Comparison of ENCODE assay signal across 8 cellular contexts in genomic region chr17:41967141-41967920, GRCh38. TPM values are rescaled to one million over a fixed set of nuclear protein-coding genes. Genes with fewer than 3 reads are reported as not detected.
A peak's percentile ranks its signal among the peaks of the same experiment; 100 is the strongest.
DNase-seq lines count a peak whose midpoint lies in the region; ATAC-seq, FAIRE-seq and TF ChIP-seq lines count a peak whose summit lies in the region.

No MANE protein-coding gene starts in this region.

- H3K27ac ChIP-seq in VCaP, result peak overlapping the region; percentile 87
- peak overlapping the region; percentile 94 for H3K27ac ChIP-seq in cingulate gyrus (ENCODE audit: low read depth, low read length)

- no peaks in the 10 kb centered on the region for H3K9me3 Mint-ChIP-seq in memory B cell
- no peaks in the 10 kb centered on the region for H3K9me3 Mint-ChIP-seq in stimulated activated naive B cell treated with anti-CD40 and anti-IgM and Interleukin-4, amounts not matched to agents 10 μg/mL and 1 μg/mL and 100 μg/mL, for 72 hours

- no peaks in the 10 kb centered on the region for H3K27me3 Mint-ChIP-seq in memory B cell
- H3K27me3 Mint-ChIP-seq in stimulated activated naive B cell treated with anti-CD40 and anti-IgM and Interleukin-4, amounts not matched to agents 10 μg/mL and 1 μg/mL and 100 μg/mL, for 72 hours, result no peaks in the 10 kb centered on the region

- 0 out of 2 replicates have a peak, but pooled peaks have one; percentile 22 for TF ChIP-seq POLR2A in GM12891 (IDR thresholded peaks at IDR 0.05; ENCODE audit: low read depth, low read length)

- TF ChIP-seq CTCF in VCaP (conservative IDR thresholded peaks at IDR 0.05), result no peak

- peak; percentile 28 for FAIRE-seq in GM12891 (lab: Jason Lieb, UNC)

- peak overlapping the region; percentile 87 for H3K4me3 Mint-ChIP-seq in memory B cell
- peak overlapping the region; percentile 77 to 81 for H3K4me3 Mint-ChIP-seq in stimulated activated naive B cell treated with anti-CD40 and anti-IgM and Interleukin-4, amounts not matched to agents 10 μg/mL and 1 μg/mL and 100 μg/mL, for 72 hours

- ATAC-seq in HG02981 (IDR thresholded peaks at IDR 0.05; ENCODE audit: unreplicated experiment), result peak; percentile 12
- ATAC-seq in memory B cell (ENCODE audit: low read depth), result no peak
- peak in 1 of 2 donors; percentile 8 for ATAC-seq in stimulated activated naive B cell treated with anti-CD40 and anti-IgM and Interleukin-4, amounts not matched to agents 10 μg/mL and 1 μg/mL and 100 μg/mL, for 72 hours (replicated peaks)
- ATAC-seq in GM19463 (IDR thresholded peaks at IDR 0.05; ENCODE audit: unreplicated experiment), result no peak

- H3K36me3 Mint-ChIP-seq in memory B cell, result peaks cover 2% of the 10 kb centered on the region
- peaks cover 14 to 22% of the 10 kb centered on the region in 2 donors for H3K36me3 Mint-ChIP-seq in stimulated activated naive B cell treated with anti-CD40 and anti-IgM and Interleukin-4, amounts not matched to agents 10 μg/mL and 1 μg/mL and 100 μg/mL, for 72 hours

- DNase-seq in GM12891 (ENCODE audit: insufficient read length, low spot score) (no peak), memory B cell (ENCODE audit: low spot score in 2 of 2) (no peak), SK-N-DZ (ENCODE audit: low spot score) (no peak)
- peak; percentile 11 for DNase-seq in stimulated activated naive B cell treated with anti-CD40 and anti-IgM and Interleukin-4, amounts not matched to agents 10 μg/mL and 1 μg/mL and 100 μg/mL, for 72 hours

- H3K4me1 Mint-ChIP-seq in memory B cell, result peaks cover 25% of the 10 kb centered on the region
- peaks cover 20 to 61% of the 10 kb centered on the region in 2 donors for H3K4me1 Mint-ChIP-seq in stimulated activated naive B cell treated with anti-CD40 and anti-IgM and Interleukin-4, amounts not matched to agents 10 μg/mL and 1 μg/mL and 100 μg/mL, for 72 hours

- H3K27ac Mint-ChIP-seq in memory B cell, result peak overlapping the region; percentile 88
- peak overlapping the region; percentile 86 for H3K27ac Mint-ChIP-seq in stimulated activated naive B cell treated with anti-CD40 and anti-IgM and Interleukin-4, amounts not matched to agents 10 μg/mL and 1 μg/mL and 100 μg/mL, for 72 hours

TF ChIP-seq in GM12891, 5 proteins besides CTCF, POLR2A, EP300 and RAD21:
- TF ChIP-seq PAX5 (IDR thresholded peaks at IDR 0.05; ENCODE audit: insufficient read depth, low read length, severe bottlenecking) (peak; percentile 16), POU2F2 (IDR thresholded peaks at IDR 0.05; ENCODE audit: low read depth, low read length) (no peak), POLR2AphosphoS5 (IDR thresholded peaks at IDR 0.05; ENCODE audit: low read depth, low read length) (peak; percentile 72; the same call in 1 of the 2 replicates)

RNA-seq across cellular contexts. Expression of gene CNP, which starts 0.7 kb away (rescaled TPM):
- polyA plus RNA-seq in GM12891 (2012; ENCODE audit: low read depth, missing spikeins), result 28.4 TPM
- 65.2 and 68.4 TPM in 2 replicates for polyA plus RNA-seq in SK-N-DZ (2014; cell fraction: cytosol; rRNA removed)
- 33.2 and 36.3 TPM in 2 replicates for polyA plus RNA-seq in SK-N-DZ (2014; cell fraction: nucleus; rRNA removed)

RNA-seq across cellular contexts. Expression of gene ODAD4, which starts 36.9 kb away (rescaled TPM):
- 0.51 TPM for polyA plus RNA-seq in GM12891 (2012; ENCODE audit: low read depth, missing spikeins)
- polyA plus RNA-seq in SK-N-DZ (2014; cell fraction: cytosol; rRNA removed), result 1.5 and 3.5 TPM in 2 replicates
- 1.4 and 2.5 TPM in 2 replicates for polyA plus RNA-seq in SK-N-DZ (2014; cell fraction: nucleus; rRNA removed)

RNA-seq across cellular contexts. Expression of gene ACLY, which starts 48.6 kb away (rescaled TPM):
- polyA plus RNA-seq in GM12891 (2012; ENCODE audit: low read depth, missing spikeins), result 62.1 TPM
- polyA plus RNA-seq in SK-N-DZ (2014; cell fraction: cytosol; rRNA removed), result 200 and 214 TPM in 2 replicates
- polyA plus RNA-seq in SK-N-DZ (2014; cell fraction: nucleus; rRNA removed), result 125 and 184 TPM in 2 replicates

RNA-seq across cellular contexts. Expression of gene DNAJC7, which starts 49.9 kb away (rescaled TPM):
- polyA plus RNA-seq in GM12891 (2012; ENCODE audit: low read depth, missing spikeins), result 101 TPM
- polyA plus RNA-seq in SK-N-DZ (2014; cell fraction: cytosol; rRNA removed), result 159 and 167 TPM in 2 replicates
- polyA plus RNA-seq in SK-N-DZ (2014; cell fraction: nucleus; rRNA removed), result 80.4 and 84.3 TPM in 2 replicates

RNA-seq across cellular contexts. Expression of gene NKIRAS2, which starts 52.6 kb away (rescaled TPM):
- 22.6 TPM for polyA plus RNA-seq in GM12891 (2012; ENCODE audit: low read depth, missing spikeins)
- polyA plus RNA-seq in SK-N-DZ (2014; cell fraction: cytosol; rRNA removed), result 79.4 and 94.0 TPM in 2 replicates
- polyA plus RNA-seq in SK-N-DZ (2014; cell fraction: nucleus; rRNA removed), result 26.2 and 34.8 TPM in 2 replicates
